8 cellular contexts compared by ENCODE assay signal in genomic region chr6:5422321-5422915, GRCh38.
A peak's percentile ranks its signal among the peaks of the same experiment; 100 is the strongest.
DNase-seq lines count a peak whose midpoint lies in the region; ATAC-seq and TF ChIP-seq lines count a peak whose summit lies in the region.

No MANE protein-coding gene starts in this region.

- H3K9me3 Mint-ChIP-seq in neural crest cell: peaks cover 5% of the 10 kb centered on the region

- no peak overlapping the region for H3K4me3 ChIP-seq in GM06990 (replicated peaks; ENCODE audit: low read depth, low read length)

- peaks cover 4% of the 10 kb centered on the region for H3K4me1 Mint-ChIP-seq in neural crest cell

- no peaks in the 10 kb centered on the region for H3K27me3 Mint-ChIP-seq in neural crest cell (ENCODE audit: low read depth)

- ATAC-seq in GM19023 (IDR thresholded peaks at IDR 0.05; ENCODE audit: unreplicated experiment) (no peak), GM21447 (IDR thresholded peaks at IDR 0.05; ENCODE audit: unreplicated experiment) (no peak), HG03439 (IDR thresholded peaks at IDR 0.05; ENCODE audit: unreplicated experiment) (no peak)

- peaks cover 23% of the 10 kb centered on the region for H3K36me3 Mint-ChIP-seq in neural crest cell (ENCODE audit: low read depth)

- TF ChIP-seq CTCF in GM06990 (IDR thresholded peaks at IDR 0.05; ENCODE audit: insufficient read depth, low read length, poor library complexity, severe bottlenecking): peak; percentile 58
- TF ChIP-seq CTCF in neural crest cell (conservative IDR thresholded peaks at IDR 0.05): peak; percentile 56

- H3K27ac Mint-ChIP-seq in neural crest cell (ENCODE audit: unreplicated experiment): no peak overlapping the region

- no peaks in the 10 kb centered on the region; the same call in 1 of the 2 replicates for H3K36me3 ChIP-seq in GM06990 (ENCODE audit: control insufficient read depth, insufficient read depth, low read length)

- no peak overlapping the region for H3K4me3 Mint-ChIP-seq in neural crest cell

- H3K27me3 ChIP-seq in GM06990 (replicated peaks; ENCODE audit: control insufficient read depth, insufficient read depth, low read length): no peaks in the 10 kb centered on the region

- DNase-seq in A172 (ENCODE audit: low spot score) (peak; percentile 49), GM06990 (ENCODE audit: extremely low read depth, insufficient read length) (no peak), NCI-H524 treated with DMSO at 0.1 percent for 48 hours (lab: John Stamatoyannopoulos, UW) (peak; percentile 28), dermis blood vessel endothelial cell (peak; percentile 76), neural crest cell (ENCODE audit: low read depth, low spot score) (no peak)

Comparison
In these comparisons a context has a peak if more than half of its experiments do, and no peak if none do; other contexts are left out.
1. DNase-seq: peak in A172 (single experiment), NCI-H524 treated with DMSO at 0.1 percent for 48 hours (single experiment) and dermis blood vessel endothelial cell (single experiment); none in GM06990 (single experiment) and neural crest cell (single experiment).